ENCODE assay signal across 44 cellular contexts in the genomic region with DNA sequence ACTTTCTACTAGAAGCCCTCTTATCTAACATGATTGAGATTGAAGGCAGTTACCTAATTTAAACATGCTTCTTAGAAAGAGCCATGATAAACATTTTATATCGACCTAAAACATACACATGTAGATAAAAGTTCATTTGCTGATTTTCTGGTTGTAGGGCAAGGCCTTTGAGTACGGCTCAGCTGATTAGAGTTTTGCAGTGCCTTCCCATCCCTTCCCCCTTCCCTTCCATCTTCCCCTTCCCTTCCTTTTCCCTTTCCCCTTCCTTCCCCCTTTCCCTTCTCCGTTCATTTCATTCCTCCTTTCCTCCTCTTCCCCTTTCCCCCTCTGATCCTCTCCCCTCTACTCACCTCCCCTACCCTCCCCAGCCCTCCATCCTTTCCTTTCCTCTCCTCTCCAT. TPM values are rescaled to one million over a fixed set of nuclear protein-coding genes. Genes with fewer than 3 reads are reported as not detected.
"Had no signal": no experiment of that assay in that cellular context is flagged by ENCODE, and none has a peak within 500 bp of the region (broad histone marks: within the 10 kb centered on the region; RNA-seq: fewer than 3 reads in every experiment).

No MANE protein-coding gene starts in this region.

- H3K9me3 ChIP-seq: adrenal gland, ascending aorta, body of pancreas, breast epithelium had no signal

- H3K27ac ChIP-seq: adrenal gland, ascending aorta, body of pancreas, brain microvascular endothelial cell, breast epithelium, cardiac muscle cell had no signal

- H3K9me3 Mint-ChIP-seq: activated naive CD4-positive, alpha-beta T cell treated with anti-CD3 and anti-CD28 coated beads for 36 hours; activated naive CD4-positive, alpha-beta T cell treated with anti-CD3 and anti-CD28 coated beads, Interleukin-2, amount 10 ng/mL, durations not matched to agents 7 days and 5 days; activated naive CD4-positive, alpha-beta T cell treated with anti-CD3 and anti-CD28 coated beads, Interleukin-2, amount 50 U/mL, for 24 hours; activated naive CD4-positive, alpha-beta T cell treated with anti-CD3 and anti-CD28 coated beads, Interleukin-2, amount 50 U/mL, for 72 hours; activated naive CD8-positive, alpha-beta T cell treated with anti-CD3 and anti-CD28 coated beads for 36 hours; activated naive CD8-positive, alpha-beta T cell treated with anti-CD3 and anti-CD28 coated beads, Interleukin-2, amount 10 ng/mL, durations not matched to agents 7 days and 5 days; activated naive CD8-positive, alpha-beta T cell treated with anti-CD3 and anti-CD28 coated beads, Interleukin-2, amount 50 U/mL, for 24 hours; activated T-cell treated with anti-CD3 and anti-CD28 coated beads, Interleukin-2, amount 50 U/mL, for 4 hours; activated T-cell treated with anti-CD3 and anti-CD28 coated beads, Interleukin-2, amount 50 U/mL, for 72 hours; activated T-helper 1 cell treated with anti-CD3 and anti-CD28 coated beads, Interleukin-12 subunit alpha, Interleukin-12 subunit beta, Interleukin-2, Interleukin-4 antibody, amounts not matched to agents 30 ng/mL and 10 ng/mL and 1 ng/mL, durations not matched to agents 14 hours and 24 hours and 36 hours; activated T-helper 17 cell treated with anti-CD3 and anti-CD28 coated beads, Interleukin-2, amount 50 U/mL, for 72 hours; activated T-helper 2 cell treated with anti-CD3 and anti-CD28 coated beads, Interferon-gamma antibody, Interleukin-2, Interleukin-4, amounts not matched to agents 10 μg/mL and 5 μg/mL and 100 μg/mL, durations not matched to agents 14 hours and 24 hours and 36 hours; central memory CD8-positive, alpha-beta T cell had no signal

- H3K4me1 ChIP-seq: adrenal gland, ascending aorta, body of pancreas, breast epithelium had no signal

- DNase-seq: activated effector memory CD4-positive, alpha-beta T cell treated with anti-CD3 and anti-CD28 coated beads, Interleukin-2, amount 50 U/mL, for 16 hours; activated effector memory CD4-positive, alpha-beta T cell treated with Interleukin-2 at 50 U/mL for 16 hours; activated gamma-delta T cell; activated gamma-delta T cell treated with Interleukin-2 at 50 U/mL for 16 hours; activated naive CD4-positive, alpha-beta T cell; activated naive CD4-positive, alpha-beta T cell treated with anti-CD3 and anti-CD28 coated beads for 36 hours; activated naive CD4-positive, alpha-beta T cell treated with anti-CD3 and anti-CD28 coated beads, Interleukin-2, amount 10 ng/mL, durations not matched to agents 7 days and 5 days; activated naive CD4-positive, alpha-beta T cell treated with anti-CD3 and anti-CD28 coated beads, Interleukin-2, amount 50 U/mL, for 16 hours; activated naive CD4-positive, alpha-beta T cell treated with Interleukin-2 at 50 U/mL for 16 hours; activated naive CD8-positive, alpha-beta T cell treated with anti-CD3 and anti-CD28 coated beads for 36 hours; activated naive CD8-positive, alpha-beta T cell treated with anti-CD3 and anti-CD28 coated beads, Interleukin-2, amount 10 ng/mL, durations not matched to agents 7 days and 5 days; activated naive CD8-positive, alpha-beta T cell treated with anti-CD3 and anti-CD28 coated beads, Interleukin-2, amount 50 U/mL, for 24 hours; activated T-cell treated with anti-CD3 and anti-CD28 coated beads, Interleukin-2, amount 50 U/mL, for 1 hour; activated T-cell treated with anti-CD3 and anti-CD28 coated beads, Interleukin-2, amount 50 U/mL, for 24 hours; activated T-cell treated with anti-CD3 and anti-CD28 coated beads, Interleukin-2, amount 50 U/mL, for 4 hours; activated T-cell treated with anti-CD3 and anti-CD28 coated beads, Interleukin-2, amount 50 U/mL, for 48 hours; activated T-cell treated with anti-CD3 and anti-CD28 coated beads, Interleukin-2, amount 50 U/mL, for 72 hours; adrenal gland; amniotic stem cell; amygdala; anterior cingulate cortex; aorta; body of pancreas; brain microvascular endothelial cell; caudate nucleus; central memory CD4-positive, alpha-beta T cell; cerebellar nuclear complex had no signal

- ATAC-seq: activated naive CD4-positive, alpha-beta T cell treated with anti-CD3 and anti-CD28 coated beads, Interleukin-2, amount 50 U/mL, for 72 hours; activated naive CD8-positive, alpha-beta T cell treated with anti-CD3 and anti-CD28 coated beads, Interleukin-2, amount 50 U/mL, for 24 hours; activated T-cell treated with anti-CD3 and anti-CD28 coated beads, Interleukin-2, amount 50 U/mL, for 4 hours; activated T-helper 17 cell treated with anti-CD3 and anti-CD28 coated beads, Interleukin-2, amount 50 U/mL, for 72 hours; body of pancreas had no signal

- H3K4me3 Mint-ChIP-seq: activated naive CD4-positive, alpha-beta T cell treated with anti-CD3 and anti-CD28 coated beads for 36 hours; activated naive CD4-positive, alpha-beta T cell treated with anti-CD3 and anti-CD28 coated beads, Interleukin-2, amount 10 ng/mL, durations not matched to agents 7 days and 5 days; activated naive CD4-positive, alpha-beta T cell treated with anti-CD3 and anti-CD28 coated beads, Interleukin-2, amount 50 U/mL, for 24 hours; activated naive CD8-positive, alpha-beta T cell; activated naive CD8-positive, alpha-beta T cell treated with anti-CD3 and anti-CD28 coated beads for 36 hours; activated naive CD8-positive, alpha-beta T cell treated with anti-CD3 and anti-CD28 coated beads, Interleukin-2, amount 10 ng/mL, durations not matched to agents 7 days and 5 days; activated naive CD8-positive, alpha-beta T cell treated with anti-CD3 and anti-CD28 coated beads, Interleukin-2, amount 50 U/mL, for 24 hours; activated T-cell treated with anti-CD3 and anti-CD28 coated beads, Interleukin-2, amount 50 U/mL, for 24 hours; activated T-cell treated with anti-CD3 and anti-CD28 coated beads, Interleukin-2, amount 50 U/mL, for 4 hours; activated T-cell treated with anti-CD3 and anti-CD28 coated beads, Interleukin-2, amount 50 U/mL, for 72 hours; activated T-helper 1 cell treated with anti-CD3 and anti-CD28 coated beads, Interleukin-12 subunit alpha, Interleukin-12 subunit beta, Interleukin-2, Interleukin-4 antibody, amounts not matched to agents 30 ng/mL and 10 ng/mL and 1 ng/mL, durations not matched to agents 14 hours and 24 hours and 36 hours; activated T-helper 17 cell treated with anti-CD3 and anti-CD28 coated beads, Interleukin-2, amount 50 U/mL, for 72 hours; brain; central memory CD8-positive, alpha-beta T cell had no signal

- H3K36me3 Mint-ChIP-seq: activated naive CD4-positive, alpha-beta T cell treated with anti-CD3 and anti-CD28 coated beads, Interleukin-2, amount 10 ng/mL, durations not matched to agents 7 days and 5 days; activated naive CD4-positive, alpha-beta T cell treated with anti-CD3 and anti-CD28 coated beads, Interleukin-2, amount 50 U/mL, for 24 hours; activated naive CD4-positive, alpha-beta T cell treated with anti-CD3 and anti-CD28 coated beads, Interleukin-2, amount 50 U/mL, for 72 hours; activated naive CD8-positive, alpha-beta T cell; activated naive CD8-positive, alpha-beta T cell treated with anti-CD3 and anti-CD28 coated beads for 36 hours; activated naive CD8-positive, alpha-beta T cell treated with anti-CD3 and anti-CD28 coated beads, Interleukin-2, amount 10 ng/mL, durations not matched to agents 7 days and 5 days; brain had no signal

- H3K27ac Mint-ChIP-seq: activated naive CD4-positive, alpha-beta T cell treated with anti-CD3 and anti-CD28 coated beads for 36 hours; activated naive CD4-positive, alpha-beta T cell treated with anti-CD3 and anti-CD28 coated beads, Interleukin-2, amount 10 ng/mL, durations not matched to agents 7 days and 5 days; activated naive CD4-positive, alpha-beta T cell treated with anti-CD3 and anti-CD28 coated beads, Interleukin-2, amount 50 U/mL, for 24 hours; activated naive CD4-positive, alpha-beta T cell treated with anti-CD3 and anti-CD28 coated beads, Interleukin-2, amount 50 U/mL, for 72 hours; activated naive CD8-positive, alpha-beta T cell; activated naive CD8-positive, alpha-beta T cell treated with anti-CD3 and anti-CD28 coated beads for 36 hours; activated naive CD8-positive, alpha-beta T cell treated with anti-CD3 and anti-CD28 coated beads, Interleukin-2, amount 10 ng/mL, durations not matched to agents 7 days and 5 days; activated naive CD8-positive, alpha-beta T cell treated with anti-CD3 and anti-CD28 coated beads, Interleukin-2, amount 50 U/mL, for 24 hours; activated T-cell treated with anti-CD3 and anti-CD28 coated beads, Interleukin-2, amount 50 U/mL, for 24 hours; activated T-cell treated with anti-CD3 and anti-CD28 coated beads, Interleukin-2, amount 50 U/mL, for 72 hours; activated T-helper 1 cell treated with anti-CD3 and anti-CD28 coated beads, Interleukin-12 subunit alpha, Interleukin-12 subunit beta, Interleukin-2, Interleukin-4 antibody, amounts not matched to agents 30 ng/mL and 10 ng/mL and 1 ng/mL, durations not matched to agents 14 hours and 24 hours and 36 hours; activated T-helper 17 cell treated with anti-CD3 and anti-CD28 coated beads, Interleukin-2, amount 50 U/mL, for 72 hours; activated T-helper 2 cell treated with anti-CD3 and anti-CD28 coated beads, Interferon-gamma antibody, Interleukin-2, Interleukin-4, amounts not matched to agents 10 μg/mL and 5 μg/mL and 100 μg/mL, durations not matched to agents 14 hours and 24 hours and 36 hours; brain had no signal

- H3K27me3 ChIP-seq: adrenal gland, ascending aorta, body of pancreas, brain microvascular endothelial cell, breast epithelium, cardiac muscle cell had no signal

- H3K27me3 Mint-ChIP-seq: activated naive CD4-positive, alpha-beta T cell treated with anti-CD3 and anti-CD28 coated beads, Interleukin-2, amount 50 U/mL, for 24 hours; activated naive CD8-positive, alpha-beta T cell; activated naive CD8-positive, alpha-beta T cell treated with anti-CD3 and anti-CD28 coated beads for 36 hours; activated naive CD8-positive, alpha-beta T cell treated with anti-CD3 and anti-CD28 coated beads, Interleukin-2, amount 10 ng/mL, durations not matched to agents 7 days and 5 days; activated naive CD8-positive, alpha-beta T cell treated with anti-CD3 and anti-CD28 coated beads, Interleukin-2, amount 50 U/mL, for 24 hours; activated T-cell treated with anti-CD3 and anti-CD28 coated beads, Interleukin-2, amount 50 U/mL, for 24 hours; activated T-helper 17 cell treated with anti-CD3 and anti-CD28 coated beads, Interleukin-2, amount 50 U/mL, for 72 hours; brain; central memory CD8-positive, alpha-beta T cell had no signal

- H3K36me3 ChIP-seq: adrenal gland, ascending aorta, brain microvascular endothelial cell, breast epithelium, cardiac muscle cell had no signal

- H3K4me3 ChIP-seq: adrenal gland, ascending aorta, body of pancreas, breast epithelium, cardiac muscle cell had no signal

- FAIRE-seq: astrocyte, bronchial epithelial cell had no signal

RNA-seq across cellular contexts. Expression of gene LDHC, which starts 4.3 kb away (rescaled TPM):
- total RNA-seq: activated naive CD4-positive, alpha-beta T cell treated with anti-CD3 and anti-CD28 coated beads for 36 hours; activated naive CD4-positive, alpha-beta T cell treated with anti-CD3 and anti-CD28 coated beads, Interleukin-2, amount 50 U/mL, for 72 hours; activated naive CD8-positive, alpha-beta T cell treated with anti-CD3 and anti-CD28 coated beads for 36 hours; activated naive CD8-positive, alpha-beta T cell treated with anti-CD3 and anti-CD28 coated beads, Interleukin-2, amount 10 ng/mL, durations not matched to agents 7 days and 5 days; activated T-cell treated with anti-CD3 and anti-CD28 coated beads, Interleukin-2, amount 50 U/mL, for 72 hours; activated T-helper 1 cell treated with anti-CD3 and anti-CD28 coated beads, Interleukin-12 subunit alpha, Interleukin-12 subunit beta, Interleukin-2, Interleukin-4 antibody, amounts not matched to agents 30 ng/mL and 10 ng/mL and 1 ng/mL, durations not matched to agents 14 hours and 24 hours and 36 hours; activated T-helper 2 cell treated with anti-CD3 and anti-CD28 coated beads, Interferon-gamma antibody, Interleukin-2, Interleukin-4, amounts not matched to agents 10 μg/mL and 5 μg/mL and 100 μg/mL, durations not matched to agents 14 hours and 24 hours and 36 hours; ascending aorta; astrocyte; body of pancreas; breast epithelium; cardiac muscle cell; cerebellum had no signal
- polyA plus RNA-seq: cardiac muscle cell had no signal

RNA-seq across cellular contexts. Expression of gene LDHAL6A, which starts 39.2 kb away (rescaled TPM):
- total RNA-seq: activated naive CD4-positive, alpha-beta T cell treated with anti-CD3 and anti-CD28 coated beads, Interleukin-2, amount 50 U/mL, for 72 hours; activated naive CD8-positive, alpha-beta T cell treated with anti-CD3 and anti-CD28 coated beads for 36 hours; activated naive CD8-positive, alpha-beta T cell treated with anti-CD3 and anti-CD28 coated beads, Interleukin-2, amount 10 ng/mL, durations not matched to agents 7 days and 5 days; activated T-cell treated with anti-CD3 and anti-CD28 coated beads, Interleukin-2, amount 50 U/mL, for 4 hours; activated T-cell treated with anti-CD3 and anti-CD28 coated beads, Interleukin-2, amount 50 U/mL, for 72 hours; activated T-helper 1 cell treated with anti-CD3 and anti-CD28 coated beads, Interleukin-12 subunit alpha, Interleukin-12 subunit beta, Interleukin-2, Interleukin-4 antibody, amounts not matched to agents 30 ng/mL and 10 ng/mL and 1 ng/mL, durations not matched to agents 14 hours and 24 hours and 36 hours; activated T-helper 17 cell treated with anti-CD3 and anti-CD28 coated beads, Interleukin-2, amount 50 U/mL, for 72 hours; activated T-helper 2 cell treated with anti-CD3 and anti-CD28 coated beads, Interferon-gamma antibody, Interleukin-2, Interleukin-4, amounts not matched to agents 10 μg/mL and 5 μg/mL and 100 μg/mL, durations not matched to agents 14 hours and 24 hours and 36 hours; adrenal gland; aorta; ascending aorta; astrocyte; body of pancreas; breast epithelium; bronchial epithelial cell; cardiac muscle cell; cardiac septum; chondrocyte had no signal
- polyA plus RNA-seq: adipose tissue, aorta had no signal
